ENCODE assay signal across 1 cellular context in genomic region chr6:79173378-79173777, GRCh38.
TF ChIP-seq lines count a peak whose summit lies in the region.

No MANE protein-coding gene starts in this region.

TF ChIP-seq in GM12878, 131 proteins besides CTCF, POLR2A, EP300 and RAD21 (continued from another document):
- no peak for TF ChIP-seq HSF1 (IDR thresholded peaks at IDR 0.05; ENCODE audit: low read depth, low read length)
- TF ChIP-seq CHD4 (IDR thresholded peaks at IDR 0.05): no peak
- TF ChIP-seq ZNF207 (IDR thresholded peaks at IDR 0.05; ENCODE audit: borderline replicate concordance): no peak
- no peak for TF ChIP-seq ETV6 (conservative IDR thresholded peaks at IDR 0.05 in 1 of 2, IDR thresholded peaks at IDR 0.05 in 1 of 2; ENCODE audit: borderline replicate concordance in 1 of 2, low read depth in 1 of 2)
- TF ChIP-seq USF1 (IDR thresholded peaks at IDR 0.05; ENCODE audit: borderline replicate concordance, extremely low read length, insufficient read depth, low read depth, low read length): no peak
- TF ChIP-seq ZNF217 (IDR thresholded peaks at IDR 0.05): no peak
- no peak for TF ChIP-seq BHLHE40 (IDR thresholded peaks at IDR 0.05; ENCODE audit: borderline replicate concordance in 1 of 2, low read depth in 2 of 2, low read length in 1 of 2)
- TF ChIP-seq YBX1 (IDR thresholded peaks at IDR 0.05): no peak
- no peak for TF ChIP-seq POU2F2 (IDR thresholded peaks at IDR 0.05; ENCODE audit: borderline replicate concordance, low read depth, low read length)
- TF ChIP-seq FOXK2 (IDR thresholded peaks at IDR 0.05): no peak
- no peak for TF ChIP-seq PML (IDR thresholded peaks at IDR 0.05; ENCODE audit: low read length)
- TF ChIP-seq JUNB (IDR thresholded peaks at IDR 0.05): no peak
- no peak for TF ChIP-seq NBN (IDR thresholded peaks at IDR 0.05)
TF ChIP-seq in GM12878: peak in this region for 0.
